Comparison of ENCODE assay signal across 15 cellular contexts in the genomic region with DNA sequence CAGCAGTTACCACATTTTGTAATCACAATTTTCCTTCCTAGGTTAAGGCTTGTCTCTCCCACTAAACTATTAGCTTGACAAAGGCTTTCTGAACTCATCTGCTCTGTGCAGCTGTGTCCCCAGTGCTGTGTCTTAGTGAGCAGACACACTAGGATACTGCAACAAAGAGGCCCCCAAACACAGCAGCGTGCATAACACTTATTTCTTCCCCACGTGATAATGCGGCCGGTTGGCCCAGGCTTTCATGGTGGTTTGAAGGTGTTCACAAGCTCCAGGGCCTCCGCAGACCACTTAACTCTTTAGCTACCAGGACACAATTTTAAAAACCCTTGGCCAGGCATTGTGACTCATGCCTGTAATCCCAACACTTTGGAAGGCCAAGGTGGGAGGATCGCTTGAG. TPM values are rescaled to one million over a fixed set of nuclear protein-coding genes. Genes with fewer than 3 reads are reported as not detected.
DNase-seq lines count a peak whose midpoint lies in the region; ATAC-seq lines count a peak whose summit lies in the region.
"Had no signal": no experiment of that assay in that cellular context is flagged by ENCODE, and none has a peak within 500 bp of the region (broad histone marks: within the 10 kb centered on the region; RNA-seq: fewer than 3 reads in every experiment).

No MANE protein-coding gene starts in this region.

- H3K4me3 Mint-ChIP-seq in activated naive CD8-positive, alpha-beta T cell: peak overlapping the region; percentile 40
- H3K4me3 Mint-ChIP-seq in activated naive CD8-positive, alpha-beta T cell treated with anti-CD3 and anti-CD28 coated beads, Interleukin-2, amount 50 U/mL, for 24 hours: no peak overlapping the region

- H3K27ac ChIP-seq in caudate nucleus (ENCODE audit: low read depth, low read length) (peak overlapping the region; percentile 97), temporal lobe (ENCODE audit: low read depth, low read length) (peak overlapping the region; percentile 96)
- H3K27ac ChIP-seq: left lung, vagina had no signal

- DNase-seq in activated naive CD8-positive, alpha-beta T cell treated with anti-CD3 and anti-CD28 coated beads, Interleukin-2, amount 50 U/mL, for 24 hours: no peak
- peak in 27 of 61 donors; percentile 10 to 69 (median 36) for DNase-seq in caudate nucleus (lab: John Stamatoyannopoulos, UW)
- peak; percentile 51 for DNase-seq in midbrain (lab: John Stamatoyannopoulos, UW)
- DNase-seq in NCI-H2171 (lab: John Stamatoyannopoulos, UW): no peak
- no peak for DNase-seq in activated T-cell treated with anti-CD3 and anti-CD28 coated beads, Interleukin-2, amount 50 U/mL, for 1 hour
- no peak for DNase-seq in stimulated activated naive CD4-positive, alpha-beta T cell treated with Interleukin-2 at 50 U/mL for 16 hours (lab: John Stamatoyannopoulos, UW)
- DNase-seq: activated CD4-positive, alpha-beta T cell treated with anti-CD3 and anti-CD28 coated beads, Interleukin-2, amount 10 ng/mL, durations not matched to agents 24 days and 14 days; effector memory CD8-positive, alpha-beta T cell; Karpas-422; left lung; NCI-H446; stimulated activated naive CD8-positive, alpha-beta T cell treated with anti-CD3 and anti-CD28 coated beads, Interleukin-15, amount 100 ng/mL, for 72 hours had no signal

- H3K4me1 Mint-ChIP-seq in activated naive CD8-positive, alpha-beta T cell (ENCODE audit: low read depth): peaks cover 5% of the 10 kb centered on the region
- peaks cover 27% of the 10 kb centered on the region for H3K4me1 Mint-ChIP-seq in activated naive CD8-positive, alpha-beta T cell treated with anti-CD3 and anti-CD28 coated beads, Interleukin-2, amount 50 U/mL, for 24 hours

- ATAC-seq in activated naive CD8-positive, alpha-beta T cell treated with anti-CD3 and anti-CD28 coated beads, Interleukin-2, amount 50 U/mL, for 24 hours: no peak
- ATAC-seq: effector memory CD8-positive, alpha-beta T cell; left lung; stimulated activated naive CD8-positive, alpha-beta T cell treated with anti-CD3 and anti-CD28 coated beads, Interleukin-15, amount 100 ng/mL, for 72 hours had no signal

- no peaks in the 10 kb centered on the region for H3K36me3 Mint-ChIP-seq in activated naive CD8-positive, alpha-beta T cell
- H3K36me3 Mint-ChIP-seq in activated naive CD8-positive, alpha-beta T cell treated with anti-CD3 and anti-CD28 coated beads, Interleukin-2, amount 50 U/mL, for 24 hours (ENCODE audit: low read depth): no peaks in the 10 kb centered on the region

- no peak overlapping the region for H3K27ac Mint-ChIP-seq in activated naive CD8-positive, alpha-beta T cell
- no peak overlapping the region for H3K27ac Mint-ChIP-seq in activated naive CD8-positive, alpha-beta T cell treated with anti-CD3 and anti-CD28 coated beads, Interleukin-2, amount 50 U/mL, for 24 hours
- H3K27ac Mint-ChIP-seq: activated CD4-positive, alpha-beta T cell treated with anti-CD3 and anti-CD28 coated beads, Interleukin-2, amount 10 ng/mL, durations not matched to agents 24 days and 14 days; effector memory CD8-positive, alpha-beta T cell; stimulated activated naive CD8-positive, alpha-beta T cell treated with anti-CD3 and anti-CD28 coated beads, Interleukin-15, amount 100 ng/mL, for 72 hours had no signal

- no peaks in the 10 kb centered on the region for H3K9me3 Mint-ChIP-seq in activated naive CD8-positive, alpha-beta T cell (ENCODE audit: low read depth)
- H3K9me3 Mint-ChIP-seq in activated naive CD8-positive, alpha-beta T cell treated with anti-CD3 and anti-CD28 coated beads, Interleukin-2, amount 50 U/mL, for 24 hours: no peaks in the 10 kb centered on the region
- H3K9me3 Mint-ChIP-seq: activated CD4-positive, alpha-beta T cell treated with anti-CD3 and anti-CD28 coated beads, Interleukin-2, amount 10 ng/mL, durations not matched to agents 24 days and 14 days; effector memory CD8-positive, alpha-beta T cell; stimulated activated naive CD8-positive, alpha-beta T cell treated with anti-CD3 and anti-CD28 coated beads, Interleukin-15, amount 100 ng/mL, for 72 hours had no signal

- H3K27me3 Mint-ChIP-seq in activated naive CD8-positive, alpha-beta T cell: no peaks in the 10 kb centered on the region
- H3K27me3 Mint-ChIP-seq in activated naive CD8-positive, alpha-beta T cell treated with anti-CD3 and anti-CD28 coated beads, Interleukin-2, amount 50 U/mL, for 24 hours: peaks cover 3% of the 10 kb centered on the region
- H3K27me3 Mint-ChIP-seq: stimulated activated naive CD8-positive, alpha-beta T cell treated with anti-CD3 and anti-CD28 coated beads, Interleukin-15, amount 100 ng/mL, for 72 hours had no signal

RNA-seq across cellular contexts. Expression of a gene that starts 2.2 kb away (rescaled TPM):
- 13.5 TPM for total RNA-seq in temporal lobe

RNA-seq across cellular contexts. Expression of a gene that starts 57.8 kb away (rescaled TPM):
- 7.6 TPM for total RNA-seq in temporal lobe
